16 cellular contexts compared by ENCODE assay signal in genomic region chr17:3865166-3865565, GRCh38. TPM values are rescaled to one million over a fixed set of nuclear protein-coding genes. Genes with fewer than 3 reads are reported as not detected.
DNase-seq lines count a peak whose midpoint lies in the region; ATAC-seq, FAIRE-seq and TF ChIP-seq lines count a peak whose summit lies in the region.
"Had no signal": no experiment of that assay in that cellular context is flagged by ENCODE, and none has a peak within 500 bp of the region (broad histone marks: within the 10 kb centered on the region; RNA-seq: fewer than 3 reads in every experiment).

No MANE protein-coding gene starts in this region.

- no peak overlapping the region for H3K27ac ChIP-seq in osteoblast (ENCODE audit: low read depth, low read length)
- H3K27ac ChIP-seq: heart left ventricle had no signal

- H4K20me1 ChIP-seq in osteoblast (ENCODE audit: insufficient read depth, low read length), result no peaks in the 10 kb centered on the region

- H2AFZ ChIP-seq in osteoblast (ENCODE audit: low read length), result peak overlapping the region; percentile 37

- no peak for FAIRE-seq in RCC 7860 (lab: Jason Lieb, UNC)

- peaks cover 0 to 3% (median 0%) of the 10 kb centered on the region in 3 donors for H3K27me3 Mint-ChIP-seq in CD14-positive monocyte (ENCODE audit: low read depth in 3 of 3)
- no peaks in the 10 kb centered on the region for H3K27me3 Mint-ChIP-seq in activated T-helper 17 cell treated with anti-CD3 and anti-CD28 coated beads, Interleukin-2, amount 50 U/mL, for 72 hours

- peak overlapping the region in 2 of 7 donors; percentile 25 to 65 for H3K27ac Mint-ChIP-seq in CD14-positive monocyte
- no peak overlapping the region for H3K27ac Mint-ChIP-seq in activated T-helper 17 cell treated with anti-CD3 and anti-CD28 coated beads, Interleukin-2, amount 50 U/mL, for 72 hours

- H3K4me3 Mint-ChIP-seq in CD14-positive monocyte, result no peak overlapping the region
- no peak overlapping the region for H3K4me3 Mint-ChIP-seq in activated T-helper 17 cell treated with anti-CD3 and anti-CD28 coated beads, Interleukin-2, amount 50 U/mL, for 72 hours

- peak; percentile 45 for DNase-seq in CD14-positive monocyte (ENCODE audit: low spot score)
- DNase-seq in RCC 7860 (ENCODE audit: low spot score), result peak; percentile 59
- peak; percentile 24 for DNase-seq in fibroblast of peridontal ligament (ENCODE audit: extremely low read depth)
- DNase-seq in osteoblast (ENCODE audit: insufficient read length, low spot score, missing footprints), result peak; percentile 98
- no peak for DNase-seq in COLO829 (ENCODE audit: low spot score)
- no peak for DNase-seq in HEK293T (ENCODE audit: extremely low spot score)
- DNase-seq: activated CD8-positive, alpha-beta memory T cell treated with anti-CD3 and anti-CD28 coated beads, Interleukin-2, amount 50 U/mL, for 48 hours; amniotic stem cell; COR-L47; effector CD8-positive, alpha-beta T cell; SIG-M5 had no signal

- no peaks in the 10 kb centered on the region for H3K79me2 ChIP-seq in osteoblast (ENCODE audit: insufficient read depth, low read length)

- intact Hi-C loops in CD14-positive monocyte (cut with micrococcal nuclease), result loop anchor here (5.0 to 10.0 kb wide), 2 partner anchors 50 to 137 kb away; partner anchors contain the start of gene P2RX1 (in 1 of the 2)

- POLR2A ChIA-PET in HEK293T (lab: Yijun Ruan, JAX), result no interaction called here

- no peak overlapping the region for H3K4me3 ChIP-seq in osteoblast (ENCODE audit: insufficient read depth, low read length)
- H3K4me3 ChIP-seq: heart left ventricle had no signal

- H3K4me1 ChIP-seq in osteoblast (ENCODE audit: insufficient read depth, low read length), result peaks cover 12% of the 10 kb centered on the region

- H3K36me3 ChIP-seq in osteoblast (ENCODE audit: insufficient read depth, low read length), result peaks cover 8% of the 10 kb centered on the region

- TF ChIP-seq CTCF in CD14-positive monocyte (IDR thresholded peaks at IDR 0.05) (no peak), osteoblast (IDR thresholded peaks at IDR 0.05; ENCODE audit: extremely low read depth, low read depth, low read length) (no peak)

- ATAC-seq in activated T-helper 17 cell treated with anti-CD3 and anti-CD28 coated beads, Interleukin-2, amount 50 U/mL, for 72 hours (replicated peaks), result no peak
- no peak for ATAC-seq in GM19463 (IDR thresholded peaks at IDR 0.05; ENCODE audit: unreplicated experiment)

- H3K27me3 ChIP-seq in osteoblast (ENCODE audit: insufficient read depth, low read length), result no peaks in the 10 kb centered on the region
- H3K27me3 ChIP-seq: heart left ventricle had no signal

- peak overlapping the region; percentile 16 for H3K4me2 ChIP-seq in osteoblast (ENCODE audit: insufficient read depth, low read length)

- CTCF ChIA-PET in HEK293T (lab: Yijun Ruan, JAX), result interaction anchor here (1.0 to 1.2 kb wide), 3 partner anchors 18 to 141 kb away, joined by 3 to 4 read pairs (median 3); no protein-coding TSS in a partner anchor

- H3K9me3 ChIP-seq in osteoblast (ENCODE audit: low read depth, low read length), result no peaks in the 10 kb centered on the region
- H3K9me3 ChIP-seq: heart left ventricle had no signal

- H3K4me1 Mint-ChIP-seq in CD14-positive monocyte, result no peaks in the 10 kb centered on the region
- peaks cover 4% of the 10 kb centered on the region for H3K4me1 Mint-ChIP-seq in activated T-helper 17 cell treated with anti-CD3 and anti-CD28 coated beads, Interleukin-2, amount 50 U/mL, for 72 hours

- H3K9me3 Mint-ChIP-seq in CD14-positive monocyte, result no peaks in the 10 kb centered on the region
- no peaks in the 10 kb centered on the region for H3K9me3 Mint-ChIP-seq in activated T-helper 17 cell treated with anti-CD3 and anti-CD28 coated beads, Interleukin-2, amount 50 U/mL, for 72 hours

- H3K36me3 Mint-ChIP-seq in CD14-positive monocyte, result peaks cover 8 to 17% of the 10 kb centered on the region in 2 donors
- no peaks in the 10 kb centered on the region for H3K36me3 Mint-ChIP-seq in activated T-helper 17 cell treated with anti-CD3 and anti-CD28 coated beads, Interleukin-2, amount 50 U/mL, for 72 hours (ENCODE audit: low read depth)

TF ChIP-seq in HEK293T, 16 proteins besides CTCF, POLR2A, EP300 and RAD21:
- TF ChIP-seq SUZ12 (IDR thresholded peaks at IDR 0.05), result no peak
- no peak for TF ChIP-seq LEF1 (IDR thresholded peaks at IDR 0.05; ENCODE audit: borderline replicate concordance)
- TF ChIP-seq NFRKB (IDR thresholded peaks at IDR 0.05), result no peak
- no peak for TF ChIP-seq L3MBTL2 (conservative IDR thresholded peaks at IDR 0.05)
- TF ChIP-seq HDGF (IDR thresholded peaks at IDR 0.05; ENCODE audit: borderline replicate concordance), result no peak
- no peak for TF ChIP-seq ELF4 (IDR thresholded peaks at IDR 0.05)
- no peak for TF ChIP-seq BHLHE40 (IDR thresholded peaks at IDR 0.05; ENCODE audit: borderline replicate concordance)
- no peak for TF ChIP-seq CTBP1 (IDR thresholded peaks at IDR 0.05; ENCODE audit: borderline replicate concordance)
- TF ChIP-seq SP1 (IDR thresholded peaks at IDR 0.05), result no peak
- TF ChIP-seq FOXA1 (IDR thresholded peaks at IDR 0.05), result no peak
- TF ChIP-seq ARNT (IDR thresholded peaks at IDR 0.05), result no peak
- no peak for TF ChIP-seq ZNF384 (IDR thresholded peaks at IDR 0.05)
- TF ChIP-seq TARDBP (IDR thresholded peaks at IDR 0.05), result no peak
- TF ChIP-seq FOXK2 (IDR thresholded peaks at IDR 0.05), result no peak
- no peak for TF ChIP-seq FOXM1 (IDR thresholded peaks at IDR 0.05; ENCODE audit: borderline replicate concordance)
- TF ChIP-seq PKNOX1 (IDR thresholded peaks at IDR 0.05), result no peak

RNA-seq across cellular contexts. Expression of gene NCBP3, which starts 19.1 kb away (rescaled TPM):
- 1 to 10 TPM; 4.9 to 8.5 TPM for polyA plus RNA-seq in CD14-positive monocyte
- 21.4 and 24.2 TPM in 2 replicates for total RNA-seq in osteoblast
- 10 to 100 TPM; 30.8 to 40.4 TPM for total RNA-seq in activated T-helper 17 cell treated with anti-CD3 and anti-CD28 coated beads, Interleukin-2, amount 50 U/mL, for 72 hours

RNA-seq across cellular contexts. Expression of gene CAMKK1, which starts 27.7 kb away (rescaled TPM):
- polyA plus RNA-seq in CD14-positive monocyte, result 1 to 10 TPM in 1 of 2 donors, under 1 TPM in 1; 0.74 to 1.5 TPM
- 8.7 and 9.1 TPM in 2 replicates for total RNA-seq in osteoblast
- total RNA-seq in activated T-helper 17 cell treated with anti-CD3 and anti-CD28 coated beads, Interleukin-2, amount 50 U/mL, for 72 hours, result 1 to 10 TPM; 4.0 to 4.9 TPM

RNA-seq across cellular contexts. Expression of gene P2RX1, which starts 51.1 kb away (rescaled TPM):
- polyA plus RNA-seq in CD14-positive monocyte, result 10 to 100 TPM; 22.9 to 33.8 TPM
- total RNA-seq in osteoblast, result under 0.01 TPM in 1 of 2 replicates, not detected in the other
- total RNA-seq in activated T-helper 17 cell treated with anti-CD3 and anti-CD28 coated beads, Interleukin-2, amount 50 U/mL, for 72 hours, result 1 to 10 TPM in 1 of 2 donors, not detected in 1; 1.6 TPM
- total RNA-seq: lung microvascular endothelial cell, pulmonary artery endothelial cell had no signal

Comparison
In these comparisons a context has a peak if more than half of its experiments do, and no peak if none do; other contexts are left out.
1. DNase-seq: peak in CD14-positive monocyte (single experiment), RCC 7860 (single experiment), fibroblast of peridontal ligament (single experiment) and osteoblast (single experiment); none in COLO829 (single experiment) and HEK293T (single experiment).